8 cellular contexts compared by ENCODE assay signal in genomic region chr9:25677301-25678146, GRCh38. TPM values are rescaled to one million over a fixed set of nuclear protein-coding genes. Genes with fewer than 3 reads are reported as not detected.
DNase-seq lines count a peak whose midpoint lies in the region; ATAC-seq and TF ChIP-seq lines count a peak whose summit lies in the region.

No MANE protein-coding gene starts in this region.

- peaks cover 9% of the 10 kb centered on the region for H3K27me3 Mint-ChIP-seq in activated CD4-positive, alpha-beta T cell treated with anti-CD3 and anti-CD28 coated beads, Interleukin-2, amount 10 ng/mL, durations not matched to agents 24 days and 14 days
- no peaks in the 10 kb centered on the region for H3K27me3 Mint-ChIP-seq in nephron progenitor cell (ENCODE audit: low read depth, poor library complexity)

- TF ChIP-seq CTCF in RWPE2 (IDR thresholded peaks at IDR 0.05; ENCODE audit: poor library complexity, severe bottlenecking) (no peak), nephron progenitor cell (IDR thresholded peaks at IDR 0.05) (no peak)

- H3K4me3 ChIP-seq in RWPE2 (ENCODE audit: severe bottlenecking) = peak overlapping the region; percentile 69

- H3K36me3 Mint-ChIP-seq in activated CD4-positive, alpha-beta T cell treated with anti-CD3 and anti-CD28 coated beads, Interleukin-2, amount 10 ng/mL, durations not matched to agents 24 days and 14 days (ENCODE audit: low read depth) = no peaks in the 10 kb centered on the region
- no peaks in the 10 kb centered on the region for H3K36me3 Mint-ChIP-seq in stimulated activated effector memory CD8-positive, alpha-beta T cell treated with anti-CD3 and anti-CD28 coated beads, Interleukin-12 subunit alpha, Interleukin-12 subunit beta, amount 100 ng/mL, for 72 hours
- no peaks in the 10 kb centered on the region for H3K36me3 Mint-ChIP-seq in nephron progenitor cell (ENCODE audit: low read depth)

- H3K36me3 ChIP-seq in RWPE2 (ENCODE audit: low read depth) = no peaks in the 10 kb centered on the region

- H3K27ac Mint-ChIP-seq in activated CD4-positive, alpha-beta T cell treated with anti-CD3 and anti-CD28 coated beads, Interleukin-2, amount 10 ng/mL, durations not matched to agents 24 days and 14 days = no peak overlapping the region
- H3K27ac Mint-ChIP-seq in stimulated activated effector memory CD8-positive, alpha-beta T cell treated with anti-CD3 and anti-CD28 coated beads, Interleukin-12 subunit alpha, Interleukin-12 subunit beta, amount 100 ng/mL, for 72 hours = no peak overlapping the region
- H3K27ac Mint-ChIP-seq in nephron progenitor cell = no peak overlapping the region

- peak; percentile 61 for DNase-seq in activated CD4-positive, alpha-beta T cell treated with anti-CD3 and anti-CD28 coated beads, Interleukin-2, amount 10 ng/mL, durations not matched to agents 24 days and 14 days
- DNase-seq in activated CD4-positive, alpha-beta T cell treated with anti-CD3 and anti-CD28 coated beads for 1 hour = no peak
- DNase-seq in RWPE2 (ENCODE audit: low spot score) = peak; percentile 83
- DNase-seq in dermis microvascular lymphatic vessel endothelial cell (ENCODE audit: low read depth in 2 of 2) = peak; percentile 36 to 50
- DNase-seq in kidney tubule cell (ENCODE audit: low spot score) = peak; percentile 91
- no peak for DNase-seq in stimulated activated effector memory CD8-positive, alpha-beta T cell treated with anti-CD3 and anti-CD28 coated beads, Interleukin-12 subunit alpha, Interleukin-12 subunit beta, amount 100 ng/mL, for 72 hours (ENCODE audit: low spot score in 2 of 2)
- no peak for DNase-seq in nephron progenitor cell

- peaks cover 7% of the 10 kb centered on the region for H3K4me1 ChIP-seq in RWPE2 (ENCODE audit: insufficient read depth, poor library complexity, severe bottlenecking)

- H3K9me3 Mint-ChIP-seq in activated CD4-positive, alpha-beta T cell treated with anti-CD3 and anti-CD28 coated beads, Interleukin-2, amount 10 ng/mL, durations not matched to agents 24 days and 14 days = peaks cover 4% of the 10 kb centered on the region
- H3K9me3 Mint-ChIP-seq in stimulated activated effector memory CD8-positive, alpha-beta T cell treated with anti-CD3 and anti-CD28 coated beads, Interleukin-12 subunit alpha, Interleukin-12 subunit beta, amount 100 ng/mL, for 72 hours = peaks cover 11% of the 10 kb centered on the region
- H3K9me3 Mint-ChIP-seq in nephron progenitor cell = peaks cover 11% of the 10 kb centered on the region

- no peaks in the 10 kb centered on the region for H3K9me3 ChIP-seq in RWPE2 (ENCODE audit: severe bottlenecking)

- intact Hi-C loops in activated CD4-positive, alpha-beta T cell treated with anti-CD3 and anti-CD28 coated beads, Interleukin-2, amount 10 ng/mL, durations not matched to agents 24 days and 14 days (cut with micrococcal nuclease) = no loop called here

- H3K4me3 Mint-ChIP-seq in activated CD4-positive, alpha-beta T cell treated with anti-CD3 and anti-CD28 coated beads, Interleukin-2, amount 10 ng/mL, durations not matched to agents 24 days and 14 days = peak overlapping the region; percentile 52
- no peak overlapping the region for H3K4me3 Mint-ChIP-seq in stimulated activated effector memory CD8-positive, alpha-beta T cell treated with anti-CD3 and anti-CD28 coated beads, Interleukin-12 subunit alpha, Interleukin-12 subunit beta, amount 100 ng/mL, for 72 hours
- H3K4me3 Mint-ChIP-seq in nephron progenitor cell = no peak overlapping the region

- H3K4me1 Mint-ChIP-seq in activated CD4-positive, alpha-beta T cell treated with anti-CD3 and anti-CD28 coated beads, Interleukin-2, amount 10 ng/mL, durations not matched to agents 24 days and 14 days = no peaks in the 10 kb centered on the region
- no peaks in the 10 kb centered on the region for H3K4me1 Mint-ChIP-seq in stimulated activated effector memory CD8-positive, alpha-beta T cell treated with anti-CD3 and anti-CD28 coated beads, Interleukin-12 subunit alpha, Interleukin-12 subunit beta, amount 100 ng/mL, for 72 hours
- H3K4me1 Mint-ChIP-seq in nephron progenitor cell = no peaks in the 10 kb centered on the region

- peak; percentile 38 for ATAC-seq in HG03442 (IDR thresholded peaks at IDR 0.05; ENCODE audit: unreplicated experiment)
- peak; percentile 89 for ATAC-seq in RWPE2 (ENCODE audit: low read depth)
- ATAC-seq in stimulated activated effector memory CD8-positive, alpha-beta T cell treated with anti-CD3 and anti-CD28 coated beads, Interleukin-12 subunit alpha, Interleukin-12 subunit beta, amount 100 ng/mL, for 72 hours = peak; percentile 26

- peak overlapping the region; percentile 89 for H3K27ac ChIP-seq in RWPE2 (ENCODE audit: poor library complexity, severe bottlenecking)

- H3K27me3 ChIP-seq in RWPE2 (ENCODE audit: insufficient read depth, poor library complexity, severe bottlenecking) = no peaks in the 10 kb centered on the region

RNA-seq across cellular contexts. Expression of gene TUSC1, which starts 0.7 kb away (rescaled TPM):
- 0.42 and 0.50 TPM in 2 replicates for total RNA-seq in activated CD4-positive, alpha-beta T cell treated with anti-CD3 and anti-CD28 coated beads, Interleukin-2, amount 10 ng/mL, durations not matched to agents 24 days and 14 days
- total RNA-seq in dermis microvascular lymphatic vessel endothelial cell = 7.6 and 11.5 TPM in 2 replicates

Comparison
In these comparisons a context has a peak if more than half of its experiments do, and no peak if none do; other contexts are left out.
1. DNase-seq: peak in activated CD4-positive, alpha-beta T cell treated with anti-CD3 and anti-CD28 coated beads, Interleukin-2, amount 10 ng/mL, durations not matched to agents 24 days and 14 days (single experiment), RWPE2 (single experiment), dermis microvascular lymphatic vessel endothelial cell (2 of 2) and kidney tubule cell (single experiment); none in activated CD4-positive, alpha-beta T cell treated with anti-CD3 and anti-CD28 coated beads for 1 hour (single experiment), stimulated activated effector memory CD8-positive, alpha-beta T cell treated with anti-CD3 and anti-CD28 coated beads, Interleukin-12 subunit alpha, Interleukin-12 subunit beta, amount 100 ng/mL, for 72 hours (0 of 2) and nephron progenitor cell (single experiment).
2. ATAC-seq: peak in every context shown above with its lines; median percentile 89 in RWPE2; 38 in HG03442; 26 in stimulated activated effector memory CD8-positive, alpha-beta T cell treated with anti-CD3 and anti-CD28 coated beads, Interleukin-12 subunit alpha, Interleukin-12 subunit beta, amount 100 ng/mL, for 72 hours.